20 cellular contexts compared by ENCODE assay signal in genomic region chr13:25887962-25888655, GRCh38.
DNase-seq lines count a peak whose midpoint lies in the region; ATAC-seq and TF ChIP-seq lines count a peak whose summit lies in the region.
"Had no signal": no experiment of that assay in that cellular context is flagged by ENCODE, and none has a peak within 500 bp of the region (broad histone marks: within the 10 kb centered on the region; RNA-seq: fewer than 3 reads in every experiment).

No MANE protein-coding gene starts in this region.

- DNase-seq in natural killer cell = no peak
- no peak for DNase-seq in natural killer cell treated with Interleukin-12 subunit alpha and Interleukin-12 subunit beta and Interleukin-15 and Interleukin-18, amount 100 ng/mL, for 72 hours (ENCODE audit: low spot score)
- peak; percentile 33 for DNase-seq in NOMO-1 treated with DMSO at 0.1 percent for 48 hours (lab: John Stamatoyannopoulos, UW; ENCODE audit: unreplicated experiment)
- DNase-seq in activated naive CD4-positive, alpha-beta T cell treated with anti-CD3 and anti-CD28 coated beads, Interleukin-2, amount 50 U/mL, for 72 hours (ENCODE audit: low spot score in 2 of 2) = no peak
- DNase-seq in stimulated activated naive CD8-positive, alpha-beta T cell treated with anti-CD3 and anti-CD28 coated beads, Interleukin-15, amount 100 ng/mL, for 72 hours = no peak
- no peak for DNase-seq in cerebellum (ENCODE audit: low spot score)
- DNase-seq: activated CD8-positive, alpha-beta memory T cell treated with anti-CD3 and anti-CD28 coated beads, Interleukin-2, amount 50 U/mL, for 4 hours; colonic mucosa; DMS79 treated with DMSO at 0.1 percent for 48 hours; kidney glomerular epithelial cell; MG63; NCI-H524; occipital lobe; retina; stimulated activated CD4-positive, alpha-beta T cell treated with anti-CD3 and anti-CD28 coated beads, Interleukin-2, amount 100 ng/mL, for 48 hours; thyroid gland had no signal

- peaks cover 0 to 8% of the 10 kb centered on the region in 2 donors for H3K27me3 Mint-ChIP-seq in natural killer cell (ENCODE audit: low read depth in 2 of 2)
- peaks cover 6% of the 10 kb centered on the region in 2 donors for H3K27me3 Mint-ChIP-seq in natural killer cell treated with Interleukin-12 subunit alpha and Interleukin-12 subunit beta and Interleukin-15 and Interleukin-18, amount 100 ng/mL, for 72 hours
- no peaks in the 10 kb centered on the region for H3K27me3 Mint-ChIP-seq in stimulated activated naive CD8-positive, alpha-beta T cell treated with anti-CD3 and anti-CD28 coated beads, Interleukin-15, amount 100 ng/mL, for 72 hours
- H3K27me3 Mint-ChIP-seq: brain had no signal

- no peaks in the 10 kb centered on the region for H3K36me3 Mint-ChIP-seq in natural killer cell
- no peaks in the 10 kb centered on the region for H3K36me3 Mint-ChIP-seq in natural killer cell treated with Interleukin-12 subunit alpha and Interleukin-12 subunit beta and Interleukin-15 and Interleukin-18, amount 100 ng/mL, for 72 hours
- peaks cover 0 to 10% of the 10 kb centered on the region in 2 donors for H3K36me3 Mint-ChIP-seq in activated naive CD4-positive, alpha-beta T cell treated with anti-CD3 and anti-CD28 coated beads, Interleukin-2, amount 50 U/mL, for 72 hours
- H3K36me3 Mint-ChIP-seq: brain had no signal

- no peak overlapping the region for H3K4me3 Mint-ChIP-seq in natural killer cell
- H3K4me3 Mint-ChIP-seq in natural killer cell treated with Interleukin-12 subunit alpha and Interleukin-12 subunit beta and Interleukin-15 and Interleukin-18, amount 100 ng/mL, for 72 hours = no peak overlapping the region
- peak overlapping the region in 1 of 2 donors; percentile 35 for H3K4me3 Mint-ChIP-seq in stimulated activated naive CD8-positive, alpha-beta T cell treated with anti-CD3 and anti-CD28 coated beads, Interleukin-15, amount 100 ng/mL, for 72 hours
- H3K4me3 Mint-ChIP-seq: brain had no signal

- peak in 2 of 3 donors; percentile 54 to 60 for ATAC-seq in natural killer cell
- no peak for ATAC-seq in natural killer cell treated with Interleukin-12 subunit alpha and Interleukin-12 subunit beta and Interleukin-15 and Interleukin-18, amount 100 ng/mL, for 72 hours
- ATAC-seq in activated naive CD4-positive, alpha-beta T cell treated with anti-CD3 and anti-CD28 coated beads, Interleukin-2, amount 50 U/mL, for 72 hours = peak; percentile 17 to 46
- ATAC-seq in stimulated activated naive CD8-positive, alpha-beta T cell treated with anti-CD3 and anti-CD28 coated beads, Interleukin-15, amount 100 ng/mL, for 72 hours = peak; percentile 70
- no peak for ATAC-seq in HG02852 (IDR thresholded peaks at IDR 0.05; ENCODE audit: unreplicated experiment)
- ATAC-seq in GM18517 (IDR thresholded peaks at IDR 0.05; ENCODE audit: unreplicated experiment) = no peak
- ATAC-seq: HCT116 had no signal

- H3K27ac Mint-ChIP-seq in natural killer cell = no peak overlapping the region
- no peak overlapping the region for H3K27ac Mint-ChIP-seq in natural killer cell treated with Interleukin-12 subunit alpha and Interleukin-12 subunit beta and Interleukin-15 and Interleukin-18, amount 100 ng/mL, for 72 hours
- peak overlapping the region; percentile 60 to 71 for H3K27ac Mint-ChIP-seq in activated naive CD4-positive, alpha-beta T cell treated with anti-CD3 and anti-CD28 coated beads, Interleukin-2, amount 50 U/mL, for 72 hours
- peak overlapping the region in 1 of 2 donors; percentile 31 for H3K27ac Mint-ChIP-seq in stimulated activated naive CD8-positive, alpha-beta T cell treated with anti-CD3 and anti-CD28 coated beads, Interleukin-15, amount 100 ng/mL, for 72 hours
- H3K27ac Mint-ChIP-seq: brain had no signal

- intact Hi-C loops in natural killer cell (cut with micrococcal nuclease) = no loop called here

- H3K4me1 Mint-ChIP-seq in natural killer cell = no peaks in the 10 kb centered on the region
- no peaks in the 10 kb centered on the region for H3K4me1 Mint-ChIP-seq in natural killer cell treated with Interleukin-12 subunit alpha and Interleukin-12 subunit beta and Interleukin-15 and Interleukin-18, amount 100 ng/mL, for 72 hours (ENCODE audit: low read depth in 2 of 2)
- H3K4me1 Mint-ChIP-seq in stimulated activated naive CD8-positive, alpha-beta T cell treated with anti-CD3 and anti-CD28 coated beads, Interleukin-15, amount 100 ng/mL, for 72 hours = peaks cover 48% of the 10 kb centered on the region

- no peak for TF ChIP-seq CTCF in natural killer cell (IDR thresholded peaks at IDR 0.05)

- no peaks in the 10 kb centered on the region for H3K9me3 Mint-ChIP-seq in natural killer cell
- H3K9me3 Mint-ChIP-seq in natural killer cell treated with Interleukin-12 subunit alpha and Interleukin-12 subunit beta and Interleukin-15 and Interleukin-18, amount 100 ng/mL, for 72 hours = no peaks in the 10 kb centered on the region
- no peaks in the 10 kb centered on the region for H3K9me3 Mint-ChIP-seq in activated naive CD4-positive, alpha-beta T cell treated with anti-CD3 and anti-CD28 coated beads, Interleukin-2, amount 50 U/mL, for 72 hours
- H3K9me3 Mint-ChIP-seq in stimulated activated naive CD8-positive, alpha-beta T cell treated with anti-CD3 and anti-CD28 coated beads, Interleukin-15, amount 100 ng/mL, for 72 hours = no peaks in the 10 kb centered on the region
- H3K9me3 Mint-ChIP-seq: brain had no signal

Comparison
In these comparisons a context has a peak if more than half of its experiments do, and no peak if none do; other contexts are left out.
1. ATAC-seq: peak in natural killer cell (2 of 3), activated naive CD4-positive, alpha-beta T cell treated with anti-CD3 and anti-CD28 coated beads, Interleukin-2, amount 50 U/mL, for 72 hours (2 of 2) and stimulated activated naive CD8-positive, alpha-beta T cell treated with anti-CD3 and anti-CD28 coated beads, Interleukin-15, amount 100 ng/mL, for 72 hours (single experiment); none in natural killer cell treated with Interleukin-12 subunit alpha and Interleukin-12 subunit beta and Interleukin-15 and Interleukin-18, amount 100 ng/mL, for 72 hours (0 of 2), HG02852 (single experiment) and GM18517 (single experiment).
2. H3K27ac Mint-ChIP-seq: peak in activated naive CD4-positive, alpha-beta T cell treated with anti-CD3 and anti-CD28 coated beads, Interleukin-2, amount 50 U/mL, for 72 hours (2 of 2); none in natural killer cell (0 of 2) and natural killer cell treated with Interleukin-12 subunit alpha and Interleukin-12 subunit beta and Interleukin-15 and Interleukin-18, amount 100 ng/mL, for 72 hours (0 of 2).